In genomic region chr5:98845878-98846277, GRCh38 we compare ENCODE assay signal across 33 cellular contexts.
"Had no signal": no experiment of that assay in that cellular context is flagged by ENCODE, and none has a peak within 500 bp of the region (broad histone marks: within the 10 kb centered on the region; RNA-seq: fewer than 3 reads in every experiment).

No MANE protein-coding gene starts in this region.

- H3K9me3 ChIP-seq: ascending aorta, esophagus muscularis mucosa, gastrocnemius medialis had no signal

- DNase-seq: activated CD4-positive, alpha-beta memory T cell treated with anti-CD3 and anti-CD28 coated beads for 36 hours; activated CD4-positive, alpha-beta T cell treated with anti-CD3 and anti-CD28 coated beads for 36 hours; activated CD4-positive, alpha-beta T cell treated with anti-CD3 and anti-CD28 coated beads, Interleukin-2, amount 10 ng/mL, durations not matched to agents 24 days and 14 days; activated CD4-positive, CD25-positive, alpha-beta regulatory T cell; activated CD4-positive, CD25-positive, alpha-beta regulatory T cell treated with anti-CD3 and anti-CD28 coated beads, Interleukin-2, amount 50 U/mL, for 72 hours; activated CD8-positive, alpha-beta memory T cell treated with anti-CD3 and anti-CD28 coated beads, Interleukin-2, amount 10 ng/mL, durations not matched to agents 7 days and 5 days; activated CD8-positive, alpha-beta memory T cell treated with anti-CD3 and anti-CD28 coated beads, Interleukin-2, amount 50 U/mL, for 4 hours; activated CD8-positive, alpha-beta T cell treated with anti-CD3 and anti-CD28 coated beads, Interleukin-2, amount 10 ng/mL, durations not matched to agents 7 days and 5 days; activated gamma-delta T cell; activated naive CD4-positive, alpha-beta T cell; activated naive CD4-positive, alpha-beta T cell treated with anti-CD3 and anti-CD28 coated beads, Interleukin-2, amount 10 ng/mL, durations not matched to agents 7 days and 5 days; activated naive CD8-positive, alpha-beta T cell treated with anti-CD3 and anti-CD28 coated beads, Interleukin-2, amount 10 ng/mL, durations not matched to agents 7 days and 5 days; activated T-cell treated with anti-CD3 and anti-CD28 coated beads, Interleukin-2, amount 50 U/mL, for 1 hour; activated T-cell treated with anti-CD3 and anti-CD28 coated beads, Interleukin-2, amount 50 U/mL, for 48 hours; caudate nucleus; cortex of kidney; dermis blood vessel endothelial cell; effector CD4-positive, alpha-beta T cell; effector memory CD8-positive, alpha-beta T cell; erythroblast; gastrocnemius medialis; heart right ventricle; T-helper 1 cell; T-helper 17 cell; T1000 had no signal

- H3K27me3 Mint-ChIP-seq: activated CD4-positive, alpha-beta memory T cell treated with anti-CD3 and anti-CD28 coated beads for 36 hours; activated CD4-positive, alpha-beta T cell treated with anti-CD3 and anti-CD28 coated beads for 36 hours; activated CD4-positive, alpha-beta T cell treated with anti-CD3 and anti-CD28 coated beads, Interleukin-2, amount 10 ng/mL, durations not matched to agents 24 days and 14 days; activated CD8-positive, alpha-beta memory T cell treated with anti-CD3 and anti-CD28 coated beads, Interleukin-2, amount 10 ng/mL, durations not matched to agents 7 days and 5 days; activated naive CD4-positive, alpha-beta T cell treated with anti-CD3 and anti-CD28 coated beads, Interleukin-2, amount 10 ng/mL, durations not matched to agents 7 days and 5 days; activated naive CD8-positive, alpha-beta T cell treated with anti-CD3 and anti-CD28 coated beads, Interleukin-2, amount 10 ng/mL, durations not matched to agents 7 days and 5 days; effector memory CD8-positive, alpha-beta T cell; T-helper 17 cell had no signal

- ATAC-seq: activated CD4-positive, alpha-beta T cell treated with anti-CD3 and anti-CD28 coated beads for 36 hours; activated CD8-positive, alpha-beta memory T cell treated with anti-CD3 and anti-CD28 coated beads, Interleukin-2, amount 10 ng/mL, durations not matched to agents 7 days and 5 days; activated CD8-positive, alpha-beta T cell treated with anti-CD3 and anti-CD28 coated beads, Interleukin-2, amount 10 ng/mL, durations not matched to agents 7 days and 5 days; activated naive CD4-positive, alpha-beta T cell treated with anti-CD3 and anti-CD28 coated beads, Interleukin-2, amount 50 U/mL, for 72 hours; effector memory CD8-positive, alpha-beta T cell; gastrocnemius medialis; heart right ventricle; T-helper 17 cell had no signal

- H3K27ac ChIP-seq: ascending aorta, breast epithelium, esophagus muscularis mucosa, foreskin keratinocyte, gastrocnemius medialis, heart right ventricle had no signal

- H3K36me3 ChIP-seq: ascending aorta, breast epithelium, esophagus muscularis mucosa, gastrocnemius medialis, heart right ventricle had no signal

- H3K9me3 Mint-ChIP-seq: effector memory CD8-positive, alpha-beta T cell; T-helper 2 cell treated with Interferon-gamma antibody and Interleukin-4, amounts not matched to agents 5 μg/mL and 100 μg/mL, for 36 hours had no signal

- H3K36me3 Mint-ChIP-seq: activated naive CD8-positive, alpha-beta T cell treated with anti-CD3 and anti-CD28 coated beads, Interleukin-2, amount 10 ng/mL, durations not matched to agents 7 days and 5 days had no signal

- H3K4me3 ChIP-seq: ascending aorta, breast epithelium, esophagus muscularis mucosa, gastrocnemius medialis, heart right ventricle had no signal

- H3K4me1 ChIP-seq: ascending aorta, breast epithelium, esophagus muscularis mucosa, foreskin keratinocyte, gastrocnemius medialis, heart right ventricle had no signal

- H3K27me3 ChIP-seq: ascending aorta, breast epithelium, esophagus muscularis mucosa, foreskin keratinocyte, gastrocnemius medialis, heart right ventricle had no signal

- H3K4me1 Mint-ChIP-seq: activated CD4-positive, alpha-beta T cell treated with anti-CD3 and anti-CD28 coated beads for 36 hours; activated CD4-positive, alpha-beta T cell treated with anti-CD3 and anti-CD28 coated beads, Interleukin-2, amount 10 ng/mL, durations not matched to agents 24 days and 14 days; activated CD8-positive, alpha-beta memory T cell treated with anti-CD3 and anti-CD28 coated beads, Interleukin-2, amount 10 ng/mL, durations not matched to agents 7 days and 5 days; activated naive CD4-positive, alpha-beta T cell treated with anti-CD3 and anti-CD28 coated beads, Interleukin-2, amount 10 ng/mL, durations not matched to agents 7 days and 5 days; activated naive CD8-positive, alpha-beta T cell treated with anti-CD3 and anti-CD28 coated beads, Interleukin-2, amount 10 ng/mL, durations not matched to agents 7 days and 5 days; brain; T-helper 17 cell had no signal

- H3K4me3 Mint-ChIP-seq: activated CD4-positive, alpha-beta memory T cell treated with anti-CD3 and anti-CD28 coated beads for 36 hours; activated CD4-positive, alpha-beta T cell treated with anti-CD3 and anti-CD28 coated beads for 36 hours; activated CD4-positive, alpha-beta T cell treated with anti-CD3 and anti-CD28 coated beads, Interleukin-2, amount 10 ng/mL, durations not matched to agents 24 days and 14 days; activated CD8-positive, alpha-beta memory T cell treated with anti-CD3 and anti-CD28 coated beads, Interleukin-2, amount 10 ng/mL, durations not matched to agents 7 days and 5 days; activated CD8-positive, alpha-beta T cell treated with anti-CD3 and anti-CD28 coated beads, Interleukin-2, amount 10 ng/mL, durations not matched to agents 7 days and 5 days; activated naive CD4-positive, alpha-beta T cell treated with anti-CD3 and anti-CD28 coated beads, Interleukin-2, amount 10 ng/mL, durations not matched to agents 7 days and 5 days; activated naive CD8-positive, alpha-beta T cell treated with anti-CD3 and anti-CD28 coated beads, Interleukin-2, amount 10 ng/mL, durations not matched to agents 7 days and 5 days; brain; effector memory CD8-positive, alpha-beta T cell; T-helper 17 cell; T-helper 2 cell treated with Interferon-gamma antibody and Interleukin-4, amounts not matched to agents 5 μg/mL and 100 μg/mL, for 36 hours had no signal

- FAIRE-seq: colon had no signal

- H3K27ac Mint-ChIP-seq: activated CD4-positive, alpha-beta memory T cell treated with anti-CD3 and anti-CD28 coated beads for 36 hours; activated CD4-positive, alpha-beta T cell treated with anti-CD3 and anti-CD28 coated beads for 36 hours; activated CD4-positive, alpha-beta T cell treated with anti-CD3 and anti-CD28 coated beads, Interleukin-2, amount 10 ng/mL, durations not matched to agents 24 days and 14 days; activated CD8-positive, alpha-beta memory T cell treated with anti-CD3 and anti-CD28 coated beads, Interleukin-2, amount 10 ng/mL, durations not matched to agents 7 days and 5 days; activated CD8-positive, alpha-beta T cell treated with anti-CD3 and anti-CD28 coated beads, Interleukin-2, amount 10 ng/mL, durations not matched to agents 7 days and 5 days; activated naive CD4-positive, alpha-beta T cell treated with anti-CD3 and anti-CD28 coated beads, Interleukin-2, amount 10 ng/mL, durations not matched to agents 7 days and 5 days; activated naive CD4-positive, alpha-beta T cell treated with anti-CD3 and anti-CD28 coated beads, Interleukin-2, amount 50 U/mL, for 72 hours; activated naive CD8-positive, alpha-beta T cell treated with anti-CD3 and anti-CD28 coated beads, Interleukin-2, amount 10 ng/mL, durations not matched to agents 7 days and 5 days; brain; effector memory CD8-positive, alpha-beta T cell; T-helper 17 cell; T-helper 2 cell treated with Interferon-gamma antibody and Interleukin-4, amounts not matched to agents 5 μg/mL and 100 μg/mL, for 36 hours had no signal
